In the genomic region with DNA sequence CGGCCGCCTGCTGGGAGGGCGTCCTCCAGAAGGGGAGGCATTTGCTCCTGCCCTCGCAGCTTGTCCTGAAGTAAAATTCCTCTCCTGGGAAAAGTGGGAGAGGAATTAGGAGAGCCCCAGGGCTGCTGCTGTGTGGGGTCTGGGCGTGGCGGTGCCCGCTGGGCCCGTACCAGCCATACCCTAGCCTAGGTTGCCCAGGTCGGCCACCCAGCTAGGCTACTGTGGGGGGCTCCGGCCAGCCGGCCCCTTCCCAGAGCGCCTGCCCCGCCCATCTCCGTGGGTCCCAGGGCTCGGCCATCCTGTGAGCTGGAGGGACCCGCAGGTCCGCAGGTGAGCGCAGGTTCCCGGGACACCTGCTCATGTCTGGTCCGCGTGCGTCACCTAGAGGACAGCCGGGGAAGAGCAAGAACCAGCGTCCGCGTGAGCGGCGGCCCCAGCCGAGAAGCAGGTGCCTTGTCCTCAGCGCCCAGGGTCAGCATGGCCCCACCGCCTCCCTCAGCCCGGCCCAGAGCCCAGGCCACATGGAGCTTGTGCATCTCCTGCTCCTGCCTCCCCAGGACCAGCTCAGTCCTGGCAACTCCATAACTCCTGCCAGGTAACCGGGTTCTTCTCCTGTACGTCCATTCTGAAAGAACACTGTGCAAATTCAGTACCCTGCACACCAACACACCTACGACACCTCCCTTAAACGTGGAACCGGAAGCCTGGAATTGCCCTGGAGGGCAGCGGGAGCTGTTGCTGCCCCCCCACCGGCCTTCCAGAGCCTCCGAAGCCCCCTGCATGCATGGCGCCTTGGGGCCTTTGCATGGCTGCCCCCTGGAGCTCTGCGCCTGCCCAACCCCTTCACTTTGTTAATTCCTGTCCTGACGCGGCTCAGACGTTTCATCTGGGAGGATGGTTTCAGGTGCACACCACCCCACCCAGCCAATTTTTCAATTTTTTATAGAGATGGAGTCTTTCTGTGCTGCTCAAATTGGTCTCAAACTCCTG, we compare ENCODE assay signal across 1 cellular context.
TF ChIP-seq lines count a peak whose summit lies in the region.

No MANE protein-coding gene starts in this region.

TF ChIP-seq in HepG2, 621 proteins besides CTCF, POLR2A, EP300 and RAD21 (continued from another document):
- TF ChIP-seq MTF2 (CRISPR knock-in tag; IDR thresholded peaks at IDR 0.05; ENCODE audit: borderline replicate concordance), result no peak
- TF ChIP-seq, protein P1, sequence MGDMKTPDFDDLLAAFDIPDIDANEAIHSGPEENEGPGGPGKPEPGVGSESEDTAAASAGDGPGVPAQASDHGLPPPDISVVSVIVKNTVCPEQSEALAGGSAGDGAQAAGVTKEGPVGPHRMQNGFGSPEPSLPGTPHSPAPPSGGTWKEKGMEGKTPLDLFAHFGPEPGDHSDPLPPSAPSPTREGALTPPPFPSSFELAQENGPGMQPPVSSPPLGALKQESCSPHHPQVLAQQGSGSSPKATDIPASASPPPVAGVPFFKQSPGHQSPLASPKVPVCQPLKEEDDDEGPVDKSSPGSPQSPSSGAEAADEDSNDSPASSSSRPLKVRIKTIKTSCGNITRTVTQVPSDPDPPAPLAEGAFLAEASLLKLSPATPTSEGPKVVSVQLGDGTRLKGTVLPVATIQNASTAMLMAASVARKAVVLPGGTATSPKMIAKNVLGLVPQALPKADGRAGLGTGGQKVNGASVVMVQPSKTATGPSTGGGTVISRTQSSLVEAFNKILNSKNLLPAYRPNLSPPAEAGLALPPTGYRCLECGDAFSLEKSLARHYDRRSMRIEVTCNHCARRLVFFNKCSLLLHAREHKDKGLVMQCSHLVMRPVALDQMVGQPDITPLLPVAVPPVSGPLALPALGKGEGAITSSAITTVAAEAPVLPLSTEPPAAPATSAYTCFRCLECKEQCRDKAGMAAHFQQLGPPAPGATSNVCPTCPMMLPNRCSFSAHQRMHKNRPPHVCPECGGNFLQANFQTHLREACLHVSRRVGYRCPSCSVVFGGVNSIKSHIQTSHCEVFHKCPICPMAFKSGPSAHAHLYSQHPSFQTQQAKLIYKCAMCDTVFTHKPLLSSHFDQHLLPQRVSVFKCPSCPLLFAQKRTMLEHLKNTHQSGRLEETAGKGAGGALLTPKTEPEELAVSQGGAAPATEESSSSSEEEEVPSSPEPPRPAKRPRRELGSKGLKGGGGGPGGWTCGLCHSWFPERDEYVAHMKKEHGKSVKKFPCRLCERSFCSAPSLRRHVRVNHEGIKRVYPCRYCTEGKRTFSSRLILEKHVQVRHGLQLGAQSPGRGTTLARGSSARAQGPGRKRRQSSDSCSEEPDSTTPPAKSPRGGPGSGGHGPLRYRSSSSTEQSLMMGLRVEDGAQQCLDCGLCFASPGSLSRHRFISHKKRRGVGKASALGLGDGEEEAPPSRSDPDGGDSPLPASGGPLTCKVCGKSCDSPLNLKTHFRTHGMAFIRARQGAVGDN (CRISPR knock-in tag; IDR thresholded peaks at IDR 0.05), result peak; percentile 14; the same call in 1 of the 2 replicates
- TF ChIP-seq, protein P2, sequence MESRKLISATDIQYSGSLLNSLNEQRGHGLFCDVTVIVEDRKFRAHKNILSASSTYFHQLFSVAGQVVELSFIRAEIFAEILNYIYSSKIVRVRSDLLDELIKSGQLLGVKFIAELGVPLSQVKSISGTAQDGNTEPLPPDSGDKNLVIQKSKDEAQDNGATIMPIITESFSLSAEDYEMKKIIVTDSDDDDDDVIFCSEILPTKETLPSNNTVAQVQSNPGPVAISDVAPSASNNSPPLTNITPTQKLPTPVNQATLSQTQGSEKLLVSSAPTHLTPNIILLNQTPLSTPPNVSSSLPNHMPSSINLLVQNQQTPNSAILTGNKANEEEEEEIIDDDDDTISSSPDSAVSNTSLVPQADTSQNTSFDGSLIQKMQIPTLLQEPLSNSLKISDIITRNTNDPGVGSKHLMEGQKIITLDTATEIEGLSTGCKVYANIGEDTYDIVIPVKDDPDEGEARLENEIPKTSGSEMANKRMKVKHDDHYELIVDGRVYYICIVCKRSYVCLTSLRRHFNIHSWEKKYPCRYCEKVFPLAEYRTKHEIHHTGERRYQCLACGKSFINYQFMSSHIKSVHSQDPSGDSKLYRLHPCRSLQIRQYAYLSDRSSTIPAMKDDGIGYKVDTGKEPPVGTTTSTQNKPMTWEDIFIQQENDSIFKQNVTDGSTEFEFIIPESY (CRISPR knock-in tag; IDR thresholded peaks at IDR 0.05), result peak; percentile 94
